25 cellular contexts compared by ENCODE assay signal in the genomic region with DNA sequence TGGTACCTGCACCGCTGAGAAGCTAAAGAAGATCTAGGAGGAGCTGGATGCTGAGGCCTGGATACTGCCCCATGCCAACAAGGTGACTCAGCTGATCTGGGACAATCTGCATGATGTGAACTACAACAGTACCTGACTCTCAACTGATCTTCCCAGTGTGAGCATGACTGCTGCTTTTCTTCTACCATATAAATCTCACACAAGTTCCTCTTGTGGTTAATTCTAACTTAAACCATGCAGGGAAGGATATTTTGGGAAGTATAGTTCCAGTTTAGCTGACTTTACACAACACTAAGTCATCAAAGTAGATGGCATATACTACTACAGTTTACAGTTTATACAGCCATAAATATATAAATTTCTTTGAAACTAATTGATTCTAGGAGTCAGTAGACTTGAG.
"Had no signal": no experiment of that assay in that cellular context is flagged by ENCODE, and none has a peak within 500 bp of the region (broad histone marks: within the 10 kb centered on the region; RNA-seq: fewer than 3 reads in every experiment).

No MANE protein-coding gene starts in this region.

- H3K27me3 ChIP-seq: colonic mucosa, foreskin keratinocyte, tibial nerve had no signal

- H3K4me3 ChIP-seq: colonic mucosa, lower lobe of right lung, tibial nerve had no signal

- H3K27ac ChIP-seq: colonic mucosa, epithelial cell of prostate, foreskin keratinocyte, lower lobe of right lung, tibial nerve, VCaP had no signal

- H3K4me1 Mint-ChIP-seq: activated naive CD4-positive, alpha-beta T cell treated with anti-CD3 and anti-CD28 coated beads, Interleukin-2, amount 10 ng/mL, durations not matched to agents 7 days and 5 days; activated naive CD8-positive, alpha-beta T cell treated with anti-CD3 and anti-CD28 coated beads, Interleukin-2, amount 50 U/mL, for 24 hours; endodermal cell had no signal

- H3K4me1 ChIP-seq: colonic mucosa, foreskin keratinocyte, lower lobe of right lung, tibial nerve had no signal

- H3K4me3 Mint-ChIP-seq: activated naive CD4-positive, alpha-beta T cell treated with anti-CD3 and anti-CD28 coated beads, Interleukin-2, amount 10 ng/mL, durations not matched to agents 7 days and 5 days; activated naive CD8-positive, alpha-beta T cell treated with anti-CD3 and anti-CD28 coated beads, Interleukin-2, amount 50 U/mL, for 24 hours; activated T-cell treated with anti-CD3 and anti-CD28 coated beads, Interleukin-2, amount 50 U/mL, for 4 hours; brain; endodermal cell had no signal

- H3K27ac Mint-ChIP-seq: activated naive CD4-positive, alpha-beta T cell treated with anti-CD3 and anti-CD28 coated beads, Interleukin-2, amount 10 ng/mL, durations not matched to agents 7 days and 5 days; activated naive CD8-positive, alpha-beta T cell treated with anti-CD3 and anti-CD28 coated beads, Interleukin-2, amount 50 U/mL, for 24 hours; brain; endodermal cell; progenitor cell of endocrine pancreas had no signal

- H3K36me3 ChIP-seq: colonic mucosa, lower lobe of right lung, tibial nerve had no signal

- DNase-seq: activated CD4-positive, alpha-beta T cell treated with anti-CD3 and anti-CD28 coated beads, Interleukin-2, amount 50 U/mL, for 1 hour; activated CD4-positive, CD25-positive, alpha-beta regulatory T cell treated with anti-CD3 and anti-CD28 coated beads, Interleukin-2, amount 50 U/mL, for 72 hours; activated CD8-positive, alpha-beta memory T cell treated with anti-CD3 and anti-CD28 coated beads, Interleukin-2, amount 50 U/mL, for 4 hours; activated naive CD4-positive, alpha-beta T cell treated with anti-CD3 and anti-CD28 coated beads, Interleukin-2, amount 10 ng/mL, durations not matched to agents 7 days and 5 days; activated naive CD8-positive, alpha-beta T cell treated with anti-CD3 and anti-CD28 coated beads, Interleukin-2, amount 50 U/mL, for 24 hours; activated T-cell treated with anti-CD3 and anti-CD28 coated beads, Interleukin-2, amount 50 U/mL, for 4 hours; anterior cingulate cortex; central memory CD4-positive, alpha-beta T cell; colonic mucosa; endodermal cell; glutamatergic neuron; hypothalamus; lower lobe of right lung; midbrain; stimulated activated CD4-positive, alpha-beta T cell treated with anti-CD3 and anti-CD28 coated beads, Interleukin-12 subunit alpha, Interleukin-12 subunit beta, amount 100 ng/mL, for 4 hours; stimulated activated CD4-positive, alpha-beta T cell treated with anti-CD3 and anti-CD28 coated beads, Interleukin-1b, Interleukin-23, amount 100 ng/mL, for 48 hours; stimulated activated naive CD4-positive, alpha-beta T cell treated with Interleukin-2 at 50 U/mL for 16 hours; substantia nigra; T1000 had no signal

- H3K9me3 ChIP-seq: colonic mucosa, lower lobe of right lung had no signal

- H3K27me3 Mint-ChIP-seq: progenitor cell of endocrine pancreas had no signal

- H3K36me3 Mint-ChIP-seq: activated naive CD4-positive, alpha-beta T cell treated with anti-CD3 and anti-CD28 coated beads, Interleukin-2, amount 10 ng/mL, durations not matched to agents 7 days and 5 days had no signal
